In genomic region chr11:130585545-130585944, GRCh38 we compare ENCODE assay signal across 15 cellular contexts.
DNase-seq lines count a peak whose midpoint lies in the region; ATAC-seq and TF ChIP-seq lines count a peak whose summit lies in the region.
"Had no signal": no experiment of that assay in that cellular context is flagged by ENCODE, and none has a peak within 500 bp of the region (broad histone marks: within the 10 kb centered on the region; RNA-seq: fewer than 3 reads in every experiment).

No MANE protein-coding gene starts in this region.

- H2AFZ ChIP-seq in Karpas-422 (ENCODE audit: low read length), result no peak overlapping the region

- H3K4me2 ChIP-seq in Karpas-422 (ENCODE audit: low read depth, low read length, poor library complexity, severe bottlenecking), result no peak overlapping the region
- H3K4me2 ChIP-seq: BLaER1 had no signal

- no peaks in the 10 kb centered on the region for H4K20me1 ChIP-seq in Karpas-422 (ENCODE audit: insufficient read depth, low read depth, low read length)
- H4K20me1 ChIP-seq: BLaER1 had no signal

- no peak overlapping the region for H3K9ac ChIP-seq in Karpas-422 (ENCODE audit: low read length)
- H3K9ac ChIP-seq: BLaER1 had no signal

- H3K4me3 ChIP-seq in RWPE2 (ENCODE audit: severe bottlenecking) (no peak overlapping the region), fibroblast of mammary gland (ENCODE audit: control insufficient read depth, low read depth, low read length) (no peak overlapping the region), Karpas-422 (ENCODE audit: low read length) (no peak overlapping the region)
- H3K4me3 ChIP-seq: BLaER1, pancreas had no signal

- H3K9me3 ChIP-seq in RWPE2 (ENCODE audit: severe bottlenecking) (no peaks in the 10 kb centered on the region), Karpas-422 (ENCODE audit: low read length) (no peaks in the 10 kb centered on the region)
- H3K9me3 ChIP-seq: BLaER1, pancreas had no signal

- TF ChIP-seq CTCF in RWPE2 (IDR thresholded peaks at IDR 0.05; ENCODE audit: poor library complexity, severe bottlenecking) (no peak), fibroblast of mammary gland (conservative IDR thresholded peaks at IDR 0.05; ENCODE audit: control insufficient read depth, insufficient read depth, low read depth, low read length) (no peak), omental fat pad (IDR thresholded peaks at IDR 0.05) (no peak)

- DNase-seq in EH (ENCODE audit: low read depth) (peak; percentile 89), RWPE2 (ENCODE audit: low spot score) (no peak), fibroblast of mammary gland (ENCODE audit: low read depth) (peak; percentile 62), omental fat pad (ENCODE audit: low spot score) (no peak), COLO829 (ENCODE audit: low spot score) (no peak), Karpas-422 (no peak)
- DNase-seq: activated CD4-positive, CD25-positive, alpha-beta regulatory T cell treated with anti-CD3 and anti-CD28 coated beads, Interleukin-2, amount 50 U/mL, for 72 hours; activated CD8-positive, alpha-beta memory T cell treated with anti-CD3 and anti-CD28 coated beads, Interleukin-2, amount 50 U/mL, for 48 hours; DMS79; mesenchymal stem cell; NCI-H1417 treated with DMSO at 0.1 percent for 48 hours; pancreas had no signal

- H3K36me3 ChIP-seq in RWPE2 (ENCODE audit: low read depth) (no peaks in the 10 kb centered on the region), Karpas-422 (ENCODE audit: insufficient read depth, low read length) (no peaks in the 10 kb centered on the region)
- H3K36me3 ChIP-seq: BLaER1, pancreas had no signal

- peak; percentile 48 for ATAC-seq in RWPE2 (ENCODE audit: low read depth)
- peak; percentile 85 for ATAC-seq in omental fat pad (ENCODE audit: low FRiP score)
- no peak for ATAC-seq in GM19351 (IDR thresholded peaks at IDR 0.05; ENCODE audit: unreplicated experiment)
- ATAC-seq in HG03520 (IDR thresholded peaks at IDR 0.05; ENCODE audit: unreplicated experiment), result no peak
- ATAC-seq: pancreas had no signal

- H3K4me1 ChIP-seq in RWPE2 (ENCODE audit: insufficient read depth, poor library complexity, severe bottlenecking) (peaks cover 13% of the 10 kb centered on the region), Karpas-422 (ENCODE audit: low read length) (no peaks in the 10 kb centered on the region)
- H3K4me1 ChIP-seq: BLaER1, pancreas had no signal

- H3K79me2 ChIP-seq in Karpas-422 (ENCODE audit: low read length), result no peaks in the 10 kb centered on the region

- no peaks in the 10 kb centered on the region for H3K9me2 ChIP-seq in Karpas-422 (replicated peaks; ENCODE audit: insufficient read depth, low read length)

- peak overlapping the region; percentile 31 for H3K27ac ChIP-seq in RWPE2 (ENCODE audit: poor library complexity, severe bottlenecking)
- no peak overlapping the region for H3K27ac ChIP-seq in Karpas-422 (ENCODE audit: low read length)
- H3K27ac ChIP-seq: BLaER1, pancreas had no signal

- H3K27me3 ChIP-seq in RWPE2 (ENCODE audit: insufficient read depth, poor library complexity, severe bottlenecking), result no peaks in the 10 kb centered on the region
- no peaks in the 10 kb centered on the region for H3K27me3 ChIP-seq in Karpas-422 (ENCODE audit: low read length)
- H3K27me3 ChIP-seq: BLaER1, pancreas had no signal

Comparison
In these comparisons a context has a peak if more than half of its experiments do, and no peak if none do; other contexts are left out.
1. DNase-seq: peak in EH (single experiment) and fibroblast of mammary gland (single experiment); none in RWPE2 (single experiment), omental fat pad (single experiment), COLO829 (single experiment) and Karpas-422 (single experiment).
2. ATAC-seq: peak in RWPE2 (single experiment) and omental fat pad (single experiment); none in GM19351 (single experiment) and HG03520 (single experiment).